19 cellular contexts compared by ENCODE assay signal in genomic region chr12:14601692-14602091, GRCh38. TPM values are rescaled to one million over a fixed set of nuclear protein-coding genes. Genes with fewer than 3 reads are reported as not detected.
DNase-seq lines count a peak whose midpoint lies in the region; ATAC-seq, FAIRE-seq and TF ChIP-seq lines count a peak whose summit lies in the region.
"Had no signal": no experiment of that assay in that cellular context is flagged by ENCODE, and none has a peak within 500 bp of the region (broad histone marks: within the 10 kb centered on the region; RNA-seq: fewer than 3 reads in every experiment).

No MANE protein-coding gene starts in this region.

- no peak for TF ChIP-seq EP300 in HepG2 (IDR thresholded peaks at IDR 0.05; ENCODE audit: low read depth in 2 of 2, low read length in 2 of 2)
- TF ChIP-seq EP300 in HepG2 (CRISPR knock-in tag; IDR thresholded peaks at IDR 0.05; ENCODE audit: borderline replicate concordance): no peak

- FAIRE-seq in HepG2 (lab: Jason Lieb, UNC): no peak
- FAIRE-seq: GM12878, GM18507, H54 had no signal

- POLR2A ChIA-PET in HepG2 (lab: Yijun Ruan, JAX): no interaction called here

- no TSS peak for BruUV-seq in HepG2 (replicated peaks; lab: Mats Ljungman, UMichigan)

- H3K36me3 Mint-ChIP-seq in natural killer cell: peaks cover 14% of the 10 kb centered on the region
- peaks cover 5% of the 10 kb centered on the region for H3K36me3 Mint-ChIP-seq in glutamatergic neuron (ENCODE audit: unreplicated experiment)

- no peaks in the 10 kb centered on the region for H3K79me2 ChIP-seq in HepG2 (ENCODE audit: insufficient read depth, low read length)

- H3K9me3 ChIP-seq in HepG2 (ENCODE audit: low read length): peaks cover 35% of the 10 kb centered on the region
- H3K9me3 ChIP-seq: BE2C had no signal

- H3K27me3 Mint-ChIP-seq in natural killer cell (ENCODE audit: low read depth in 2 of 2) (peaks cover 12 to 47% of the 10 kb centered on the region in 2 donors), glutamatergic neuron (ENCODE audit: unreplicated experiment) (peaks cover 9% of the 10 kb centered on the region)

- intact Hi-C loops in HepG2 (cut with micrococcal nuclease; ENCODE audit: unreplicated experiment): no loop called here
- intact Hi-C loops in natural killer cell (cut with micrococcal nuclease): no loop called here

- H3K36me3 ChIP-seq in HepG2 (replicated peaks in 1 of 2; ENCODE audit: control insufficient read depth in 1 of 2, insufficient read depth in 2 of 2, low read length in 2 of 2): no peaks in the 10 kb centered on the region
- H3K36me3 ChIP-seq: BE2C had no signal

- peak; percentile 49 for DNase-seq in DMS153 treated with DMSO at 0.1 percent for 48 hours (lab: John Stamatoyannopoulos, UW; ENCODE audit: unreplicated experiment)
- DNase-seq in NCI-H1417 (lab: John Stamatoyannopoulos, UW): peak; percentile 47 to 87 (median 60)
- peak; percentile 85 for DNase-seq in NCI-H748 (lab: John Stamatoyannopoulos, UW; ENCODE audit: unreplicated experiment)
- no peak for DNase-seq in HepG2 (ENCODE audit: low spot score)
- no peak for DNase-seq in natural killer cell
- no peak for DNase-seq in glutamatergic neuron
- no peak for DNase-seq in dedifferentiated amniotic fluid mesenchymal stem cell (ENCODE audit: extremely low spot score)
- DNase-seq: BE2C; CD8-positive, alpha-beta T cell; KG1; NCI-H2081 treated with DMSO at 0.1 percent for 48 hours; NCI-H524; SK-N-SH had no signal

- H3K4me3 ChIP-seq in HepG2 (replicated peaks in 1 of 3; ENCODE audit: insufficient read depth in 1 of 3, low read depth in 2 of 3, low read length in 3 of 3): no peak overlapping the region
- H3K4me3 ChIP-seq: GM12878 had no signal

- no peak overlapping the region for H3K27ac Mint-ChIP-seq in natural killer cell
- H3K27ac Mint-ChIP-seq in glutamatergic neuron (ENCODE audit: unreplicated experiment): no peak overlapping the region
- H3K27ac Mint-ChIP-seq: CD8-positive, alpha-beta T cell had no signal

- no peak overlapping the region for H3K4me2 ChIP-seq in HepG2 (ENCODE audit: low read depth, low read length)
- H3K4me2 ChIP-seq: SK-N-SH had no signal

- H3K9ac ChIP-seq in HepG2 (ENCODE audit: insufficient read depth, low read depth, low read length): no peak overlapping the region
- H3K9ac ChIP-seq: SK-N-SH had no signal

- H2AFZ ChIP-seq in HepG2 (ENCODE audit: low read length): no peak overlapping the region

- H3K4me3 Mint-ChIP-seq in natural killer cell (no peak overlapping the region), glutamatergic neuron (ENCODE audit: unreplicated experiment) (no peak overlapping the region)
- H3K4me3 Mint-ChIP-seq: CD8-positive, alpha-beta T cell had no signal

- in situ Hi-C loops in HepG2 (cut with HindIII; ENCODE audit: extremely low pct_ligation_motif_present, low pct_unique_long_range_greater_than_20kb): no loop called here

- H4K20me1 ChIP-seq in HepG2 (ENCODE audit: insufficient read depth, low read length): no peaks in the 10 kb centered on the region

- no peak for TF ChIP-seq RAD21 in HepG2 (CRISPR knock-in tag; IDR thresholded peaks at IDR 0.05)

- 0% methylated on average over 3 of the region's 3 CpGs for WGBS in HepG2 (ENCODE audit: low lambda C conversion rate)

- H3K27me3 ChIP-seq in HepG2 (ENCODE audit: control insufficient read depth in 1 of 2, insufficient read depth in 2 of 2, low read length in 2 of 2): no peaks in the 10 kb centered on the region
- H3K27me3 ChIP-seq: BE2C had no signal

- no peak overlapping the region for H3K27ac ChIP-seq in HepG2 (ENCODE audit: extremely low read length, insufficient read depth, low read length)

- no peak for TF ChIP-seq POLR2A in HepG2 (IDR thresholded peaks at IDR 0.05; ENCODE audit: insufficient read depth in 1 of 2, low read depth in 2 of 2, low read length in 2 of 2)

- CTCF ChIA-PET in HepG2 (lab: Yijun Ruan, JAX; ENCODE audit: low intra/inter-chr PET ratio, low total read pairs): no interaction called here

- TF ChIP-seq CTCF in HepG2 (CRISPR knock-in tag; IDR thresholded peaks at IDR 0.05): no peak
- TF ChIP-seq CTCF in natural killer cell (IDR thresholded peaks at IDR 0.05): no peak
- no peak for TF ChIP-seq CTCF in glutamatergic neuron (IDR thresholded peaks at IDR 0.05; ENCODE audit: partially characterized antibody, unreplicated experiment)

- H3K4me1 ChIP-seq in HepG2 (ENCODE audit: insufficient read depth, low read length): no peaks in the 10 kb centered on the region
- H3K4me1 ChIP-seq: BE2C had no signal

- H3K9me3 Mint-ChIP-seq in natural killer cell: peaks cover 5 to 6% of the 10 kb centered on the region in 2 donors
- H3K9me3 Mint-ChIP-seq in glutamatergic neuron (ENCODE audit: unreplicated experiment): peaks cover 5% of the 10 kb centered on the region

- ATAC-seq in HepG2 (no peak), natural killer cell (no peak)
- ATAC-seq: CD8-positive, alpha-beta T cell; GM12878 had no signal

- H3K4me1 Mint-ChIP-seq in natural killer cell: no peaks in the 10 kb centered on the region
- H3K4me1 Mint-ChIP-seq in glutamatergic neuron (ENCODE audit: low read depth, unreplicated experiment): no peaks in the 10 kb centered on the region

TF ChIP-seq in HepG2, 621 proteins besides CTCF, POLR2A, EP300 and RAD21:
- TF ChIP-seq MYC (CRISPR knock-in tag; IDR thresholded peaks at IDR 0.05; ENCODE audit: borderline replicate concordance): no peak
- peak; percentile 42 for TF ChIP-seq HNRNPK (IDR thresholded peaks at IDR 0.05; ENCODE audit: low read depth, low read length, poor library complexity, severe bottlenecking)
- TF ChIP-seq THRA (CRISPR knock-in tag; IDR thresholded peaks at IDR 0.05; ENCODE audit: borderline replicate concordance): no peak
TF ChIP-seq in HepG2: peak in this region for 1.

RNA-seq across cellular contexts. Expression of gene PLBD1, which starts 34.0 kb away (rescaled TPM):
- not detected in 2 replicates for total RNA-seq in HepG2 (2016; rRNA removed; fragmentation: Illumina TruSeq; extraction: Trizol)
- not detected in 2 replicates for total RNA-seq in HepG2 (2016; cell fraction: cytosol; rRNA removed; fragmentation: Illumina TruSeq; extraction: Trizol; ENCODE audit: low read depth)
- not detected in 2 replicates for total RNA-seq in HepG2 (2016; cell fraction: insoluble cytoplasmic fraction; rRNA removed; fragmentation: Illumina TruSeq; extraction: Trizol)
- total RNA-seq in HepG2 (2016; cell fraction: membrane; rRNA removed; fragmentation: Illumina TruSeq; extraction: Trizol): not detected in 2 replicates
- total RNA-seq in HepG2 (2016; cell fraction: nucleus; rRNA removed; fragmentation: Illumina TruSeq; extraction: Trizol): not detected in 2 replicates
- not detected in 2 replicates for polyA plus RNA-seq in HepG2 (2011; rRNA removed)
- not detected in 2 replicates for polyA plus RNA-seq in HepG2 (2011; cell fraction: cytosol; rRNA removed)
- not detected in 2 replicates for polyA plus RNA-seq in HepG2 (2011; cell fraction: nucleus; rRNA removed)
- polyA plus RNA-seq in HepG2 (2012): not detected in 2 replicates
- polyA plus RNA-seq in HepG2 (2016; cell fraction: cytosol; fragmentation: Illumina TruSeq; extraction: Trizol; ENCODE audit: low read depth): not detected in 2 replicates
- not detected in 2 replicates for polyA plus RNA-seq in HepG2 (2016; cell fraction: insoluble cytoplasmic fraction; fragmentation: Illumina TruSeq; extraction: Trizol; ENCODE audit: low read depth)
- polyA plus RNA-seq in HepG2 (2016; cell fraction: membrane; fragmentation: Illumina TruSeq; extraction: Trizol; ENCODE audit: low read depth): not detected in 2 replicates
- not detected in 2 replicates for polyA plus RNA-seq in HepG2 (2016; cell fraction: nucleus; fragmentation: Illumina TruSeq; extraction: Trizol; ENCODE audit: insufficient read depth, low read depth)
- not detected in 2 replicates for polyA minus RNA-seq in HepG2 (2011; rRNA and poly(A)+ RNA removed; ENCODE audit: low replicate concordance)
- polyA minus RNA-seq in HepG2 (2011; cell fraction: cytosol; rRNA and poly(A)+ RNA removed): not detected in 2 replicates
- polyA minus RNA-seq in HepG2 (2011; cell fraction: nucleus; rRNA and poly(A)+ RNA removed): not detected in 2 replicates
- 1 to 10 TPM; 3.3 to 8.2 (median 4.6) TPM for total RNA-seq in natural killer cell
- total RNA-seq in glutamatergic neuron (ENCODE audit: unreplicated experiment): 0.32 TPM
- total RNA-seq: CD8-positive, alpha-beta T cell; G401; MCF 10A; T-helper 1 cell treated with Interleukin-12 subunit alpha and Interleukin-12 subunit beta and Interleukin-4 antibody, amounts not matched to agents 30 ng/mL and 1 ng/mL, for 36 hours had no signal

Comparison
In these comparisons a context has a peak if more than half of its experiments do, and no peak if none do; other contexts are left out.
1. DNase-seq: peak in DMS153 treated with DMSO at 0.1 percent for 48 hours (single experiment), NCI-H1417 (3 of 3) and NCI-H748 (single experiment); none in HepG2 (single experiment), natural killer cell (single experiment), glutamatergic neuron (single experiment) and dedifferentiated amniotic fluid mesenchymal stem cell (single experiment).